Comparison of ENCODE assay signal across 1 cellular context in genomic region chr6:75563032-75563431, GRCh38.
TF ChIP-seq lines count a peak whose summit lies in the region.

No MANE protein-coding gene starts in this region.

TF ChIP-seq in K562, 482 proteins besides CTCF, POLR2A, EP300 and RAD21:
- TF ChIP-seq ZNF780A (CRISPR knock-in tag; IDR thresholded peaks at IDR 0.05), result no peak
- TF ChIP-seq ZKSCAN1 (IDR thresholded peaks at IDR 0.05; ENCODE audit: low read depth, low read length), result peak; percentile 55; the same call in 1 of the 2 replicates
- TF ChIP-seq TFAP4 (CRISPR knock-in tag; IDR thresholded peaks at IDR 0.05; ENCODE audit: borderline replicate concordance), result 0 out of 2 replicates have a peak, but pooled peaks have one; percentile 25
TF ChIP-seq in K562: peak in this region for 2.
